ENCODE assay signal across 13 cellular contexts in the genomic region with DNA sequence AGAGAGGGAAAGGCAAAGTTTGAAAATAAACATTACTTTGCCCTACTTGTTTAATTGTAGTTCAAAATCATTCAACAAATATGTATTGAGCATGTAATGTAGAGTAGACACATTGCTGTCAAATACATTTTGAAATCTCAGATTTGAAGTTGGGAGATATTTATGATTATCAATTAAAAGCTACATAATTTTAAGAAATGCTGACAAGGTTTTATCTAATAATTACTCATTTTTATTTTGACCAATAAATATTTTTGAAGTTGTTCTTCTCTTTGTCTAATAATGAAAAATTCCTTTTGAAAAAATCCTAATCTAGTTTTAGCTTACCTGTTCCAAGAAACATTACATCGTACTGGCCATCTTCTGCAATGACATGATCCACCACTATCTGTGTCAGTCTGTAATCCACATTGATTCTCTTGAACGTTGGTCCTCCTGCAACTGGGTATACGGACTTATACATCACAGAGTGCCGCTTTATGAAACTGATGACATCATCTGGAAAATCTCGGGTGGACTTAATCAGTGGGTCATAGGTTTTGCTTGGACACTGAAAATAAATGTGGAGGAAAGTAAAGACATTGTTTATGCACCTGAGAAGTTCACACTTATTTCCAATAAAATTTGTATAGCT.
"Had no signal": no experiment of that assay in that cellular context is flagged by ENCODE, and none has a peak within 500 bp of the region (broad histone marks: within the 10 kb centered on the region; RNA-seq: fewer than 3 reads in every experiment).

No MANE protein-coding gene starts in this region.

- H3K4me2 ChIP-seq: hepatocyte had no signal

- H3K9me3 ChIP-seq: adrenal gland, mucosa of descending colon, upper lobe of right lung had no signal

- H3K27ac ChIP-seq: adrenal gland, hepatocyte, upper lobe of right lung had no signal

- H2AFZ ChIP-seq: hepatocyte had no signal

- DNase-seq: activated CD4-positive, alpha-beta T cell treated with anti-CD3 and anti-CD28 coated beads for 36 hours; activated CD4-positive, alpha-beta T cell treated with anti-CD3 and anti-CD28 coated beads, Interleukin-2, amount 50 U/mL, for 48 hours; activated gamma-delta T cell treated with Interleukin-2 at 50 U/mL for 16 hours; effector memory CD4-positive, alpha-beta T cell; stimulated activated CD4-positive, alpha-beta T cell treated with anti-CD3 and anti-CD28 coated beads, Interleukin-12 subunit alpha, Interleukin-12 subunit beta, amount 100 ng/mL, for 4 hours; stimulated activated CD4-positive, alpha-beta T cell treated with anti-CD3 and anti-CD28 coated beads, Interleukin-1b, Interleukin-23, amount 100 ng/mL, for 48 hours; stimulated activated CD8-positive, alpha-beta memory T cell treated with anti-CD3 and anti-CD28 coated beads, Interleukin-4, amount 100 ng/mL, for 48 hours; upper lobe of right lung had no signal

- H3K79me2 ChIP-seq: hepatocyte had no signal

- H3K27me3 ChIP-seq: adrenal gland, hepatocyte, upper lobe of right lung had no signal

- H3K4me1 ChIP-seq: adrenal gland, upper lobe of right lung had no signal

- H3K4me3 ChIP-seq: adrenal gland, hepatocyte, mucosa of descending colon, upper lobe of right lung had no signal

- ATAC-seq: activated CD4-positive, alpha-beta T cell treated with anti-CD3 and anti-CD28 coated beads for 36 hours; activated naive CD4-positive, alpha-beta T cell treated with anti-CD3 and anti-CD28 coated beads, Interleukin-2, amount 50 U/mL, for 72 hours; mucosa of descending colon; upper lobe of right lung; WTC11 had no signal

- H3K36me3 ChIP-seq: adrenal gland, upper lobe of right lung had no signal
